In genomic region chr18:59864446-59864764, GRCh38 we compare ENCODE assay signal across 15 cellular contexts.
"Had no signal": no experiment of that assay in that cellular context is flagged by ENCODE, and none has a peak within 500 bp of the region (broad histone marks: within the 10 kb centered on the region; RNA-seq: fewer than 3 reads in every experiment).

No MANE protein-coding gene starts in this region.

- H3K4me1 ChIP-seq: spleen, upper lobe of left lung had no signal

- H3K36me3 Mint-ChIP-seq: activated naive CD8-positive, alpha-beta T cell had no signal

- H3K36me3 ChIP-seq: neutrophil, spleen, suprapubic skin, upper lobe of left lung had no signal

- H2AFZ ChIP-seq: hepatocyte had no signal

- H3K4me3 ChIP-seq: hepatocyte, lung, spleen, suprapubic skin, upper lobe of left lung had no signal

- H3K4me2 ChIP-seq: hepatocyte had no signal

- ATAC-seq: activated CD4-positive, CD25-positive, alpha-beta regulatory T cell treated with anti-CD3 and anti-CD28 coated beads, Interleukin-2, amount 50 U/mL, for 24 hours; naive thymus-derived CD4-positive, alpha-beta T cell; right cardiac atrium had no signal

- H3K9me3 ChIP-seq: neutrophil, suprapubic skin, upper lobe of left lung had no signal

- H3K27me3 ChIP-seq: hepatocyte, neutrophil, spleen, suprapubic skin, upper lobe of left lung had no signal

- H3K27ac Mint-ChIP-seq: activated naive CD8-positive, alpha-beta T cell; naive thymus-derived CD4-positive, alpha-beta T cell had no signal

- H3K27ac ChIP-seq: hepatocyte, neutrophil, spleen, upper lobe of left lung had no signal

- H3K4me1 Mint-ChIP-seq: naive thymus-derived CD4-positive, alpha-beta T cell had no signal

- H3K27me3 Mint-ChIP-seq: activated naive CD8-positive, alpha-beta T cell had no signal

- H3K4me3 Mint-ChIP-seq: activated naive CD8-positive, alpha-beta T cell; naive thymus-derived CD4-positive, alpha-beta T cell had no signal

- DNase-seq: activated CD4-positive, alpha-beta T cell treated with anti-CD3 and anti-CD28 coated beads, Interleukin-2, amount 50 U/mL, for 48 hours; activated gamma-delta T cell; activated T-cell treated with anti-CD3 and anti-CD28 coated beads, Interleukin-2, amount 50 U/mL, for 48 hours; naive thymus-derived CD4-positive, alpha-beta T cell; right cardiac atrium; spleen; stimulated activated CD4-positive, alpha-beta T cell treated with anti-CD3 and anti-CD28 coated beads, Interleukin-1b, Interleukin-23, amount 100 ng/mL, for 48 hours; stimulated activated naive CD4-positive, alpha-beta T cell; upper lobe of left lung had no signal

- H3K79me2 ChIP-seq: hepatocyte had no signal
